ENCODE assay signal across 8 cellular contexts in genomic region chr6:56890683-56891429, GRCh38.
DNase-seq lines count a peak whose midpoint lies in the region; ATAC-seq and TF ChIP-seq lines count a peak whose summit lies in the region.

No MANE protein-coding gene starts in this region.

- no peak for TF ChIP-seq CTCF in GM10266 (IDR thresholded peaks at IDR 0.05; ENCODE audit: control insufficient read depth, insufficient read depth, low read depth, missing control alignments)

- POLR2A ChIA-PET in activated CD4-positive, alpha-beta memory T cell treated with anti-CD3 and anti-CD28 coated beads, Interleukin-2, amount 10 ng/mL, durations not matched to agents 7 days and 5 days (lab: Charles Lee): interaction anchor here (0.6 to 1.2 kb wide), 3 partner anchors 14 to 132 kb away, joined by 3 to 4 read pairs (median 4); no protein-coding TSS in a partner anchor

- DNase-seq in GM10266 (ENCODE audit: extremely low spot score) (peak; percentile 82), middle frontal gyrus (ENCODE audit: extremely low spot score, low spot score) (peak; percentile 63), LoVo (ENCODE audit: low spot score) (no peak), NCI-H128 (lab: John Stamatoyannopoulos, UW; ENCODE audit: unreplicated experiment) (no peak)
- no peak for DNase-seq in activated CD4-positive, alpha-beta memory T cell treated with anti-CD3 and anti-CD28 coated beads, Interleukin-2, amount 10 ng/mL, durations not matched to agents 7 days and 5 days
- DNase-seq in effector CD8-positive, alpha-beta T cell (lab: John Stamatoyannopoulos, UW): no peak

- H3K27ac Mint-ChIP-seq in activated CD4-positive, alpha-beta memory T cell treated with anti-CD3 and anti-CD28 coated beads, Interleukin-2, amount 10 ng/mL, durations not matched to agents 7 days and 5 days: peak overlapping the region; percentile 59

- peaks cover 4% of the 10 kb centered on the region for H3K27me3 Mint-ChIP-seq in activated CD4-positive, alpha-beta memory T cell treated with anti-CD3 and anti-CD28 coated beads, Interleukin-2, amount 10 ng/mL, durations not matched to agents 7 days and 5 days

- CTCF ChIA-PET in activated CD4-positive, alpha-beta memory T cell treated with anti-CD3 and anti-CD28 coated beads, Interleukin-2, amount 10 ng/mL, durations not matched to agents 7 days and 5 days (lab: Charles Lee): interaction anchor here (0.7 to 3.4 kb wide), 8 partner anchors 12 to 434 kb away, joined by 3 to 14 read pairs (median 4); partner anchors contain the start of gene PRIM2

- peaks cover 32% of the 10 kb centered on the region for H3K4me1 Mint-ChIP-seq in activated CD4-positive, alpha-beta memory T cell treated with anti-CD3 and anti-CD28 coated beads, Interleukin-2, amount 10 ng/mL, durations not matched to agents 7 days and 5 days

- no peaks in the 10 kb centered on the region for H3K9me3 Mint-ChIP-seq in activated CD4-positive, alpha-beta memory T cell treated with anti-CD3 and anti-CD28 coated beads, Interleukin-2, amount 10 ng/mL, durations not matched to agents 7 days and 5 days

- ATAC-seq in GM21367 (IDR thresholded peaks at IDR 0.05; ENCODE audit: unreplicated experiment) (peak; percentile 97), HG03520 (IDR thresholded peaks at IDR 0.05; ENCODE audit: unreplicated experiment) (peak; percentile 96)

- no peak overlapping the region for H3K4me3 Mint-ChIP-seq in activated CD4-positive, alpha-beta memory T cell treated with anti-CD3 and anti-CD28 coated beads, Interleukin-2, amount 10 ng/mL, durations not matched to agents 7 days and 5 days

- no peaks in the 10 kb centered on the region for H3K36me3 Mint-ChIP-seq in activated CD4-positive, alpha-beta memory T cell treated with anti-CD3 and anti-CD28 coated beads, Interleukin-2, amount 10 ng/mL, durations not matched to agents 7 days and 5 days (ENCODE audit: low read depth)

Comparison
In these comparisons a context has a peak if more than half of its experiments do, and no peak if none do; other contexts are left out.
1. DNase-seq: peak in GM10266 (single experiment) and middle frontal gyrus (single experiment); none in activated CD4-positive, alpha-beta memory T cell treated with anti-CD3 and anti-CD28 coated beads, Interleukin-2, amount 10 ng/mL, durations not matched to agents 7 days and 5 days (single experiment), LoVo (single experiment), NCI-H128 (single experiment) and effector CD8-positive, alpha-beta T cell (single experiment).